Comparison of ENCODE assay signal across 27 cellular contexts in genomic region chr11:9893474-9893873, GRCh38.
A peak's percentile ranks its signal among the peaks of the same experiment; 100 is the strongest.
DNase-seq lines count a peak whose midpoint lies in the region; ATAC-seq, FAIRE-seq and TF ChIP-seq lines count a peak whose summit lies in the region.
"Had no signal": no experiment of that assay in that cellular context is flagged by ENCODE, and none has a peak within 500 bp of the region (broad histone marks: within the 10 kb centered on the region; RNA-seq: fewer than 3 reads in every experiment).

No MANE protein-coding gene starts in this region.

- no peaks in the 10 kb centered on the region; the same call in 1 of the 2 replicates for H3K36me3 ChIP-seq in IMR-90 (ENCODE audit: control insufficient read depth, insufficient read depth, low read length)
- H3K36me3 ChIP-seq: lower lobe of right lung, neutrophil, uterus had no signal

- no peak overlapping the region for H3K56ac ChIP-seq in IMR-90 (ENCODE audit: extremely low read depth, insufficient read depth, low read length)

- CTCF ChIA-PET in IMR-90 (lab: Yijun Ruan, JAX) (interaction anchor here (0.7 to 1.2 kb wide), 2 partner anchors 79 to 476 kb away, joined by 3 read pairs; no protein-coding TSS in a partner anchor), T-cell (lab: Charles Lee) (no interaction called here)
- CTCF ChIA-PET in activated naive CD4-positive, alpha-beta T cell treated with anti-CD3 and anti-CD28 coated beads for 36 hours (lab: Charles Lee) = interaction anchor here (0.8 kb wide), 1 partner anchor 10 kb away, joined by 3 read pairs; no protein-coding TSS in a partner anchor

- H3K27ac Mint-ChIP-seq in T-cell = no peak overlapping the region
- no peak overlapping the region for H3K27ac Mint-ChIP-seq in activated naive CD4-positive, alpha-beta T cell treated with anti-CD3 and anti-CD28 coated beads for 36 hours
- H3K27ac Mint-ChIP-seq: activated CD8-positive, alpha-beta T cell treated with anti-CD3 and anti-CD28 coated beads for 36 hours; stimulated activated memory B cell treated with anti-CD40 and anti-IgM and Interleukin-4, amounts not matched to agents 10 μg/mL and 1 μg/mL and 100 μg/mL, for 72 hours had no signal

- H3K14ac ChIP-seq in IMR-90 (replicated peaks; ENCODE audit: low read depth, low read length) = 0 out of 2 replicates have a peak overlapping the region, but pooled peaks have one; percentile 7

- no peaks in the 10 kb centered on the region for H3K27me3 ChIP-seq in IMR-90 (ENCODE audit: control insufficient read depth, insufficient read depth, low read length)
- H3K27me3 ChIP-seq: neutrophil, suprapubic skin, uterus had no signal

- H2BK5ac ChIP-seq in IMR-90 (ENCODE audit: low read depth, low read length, poor library complexity, severe bottlenecking) = peak overlapping the region; percentile 41

- H3K9me1 ChIP-seq in IMR-90 (ENCODE audit: insufficient read depth, low read length) = no peaks in the 10 kb centered on the region

- peaks cover 31% of the 10 kb centered on the region for H3K36me3 Mint-ChIP-seq in T-cell
- H3K36me3 Mint-ChIP-seq in activated naive CD4-positive, alpha-beta T cell treated with anti-CD3 and anti-CD28 coated beads for 36 hours (ENCODE audit: low read depth) = peaks cover 13% of the 10 kb centered on the region

- H2BK15ac ChIP-seq in IMR-90 (ENCODE audit: low read depth, low read length) = no peak overlapping the region

- DNase-seq in GM12892 (ENCODE audit: insufficient read length) = no peak
- peak; percentile 21 for DNase-seq in IMR-90
- DNase-seq in iPS-NIHi7 (ENCODE audit: extremely low spot score) = peak; percentile 33
- no peak for DNase-seq in T-cell
- no peak for DNase-seq in T1000 (lab: John Stamatoyannopoulos, UW)
- no peak for DNase-seq in NCI-H82 treated with DMSO at 0.1 percent for 48 hours (lab: John Stamatoyannopoulos, UW; ENCODE audit: unreplicated experiment)
- no peak for DNase-seq in activated naive CD4-positive, alpha-beta T cell treated with anti-CD3 and anti-CD28 coated beads for 36 hours
- DNase-seq: activated CD4-positive, CD25-positive, alpha-beta regulatory T cell treated with anti-CD3 and anti-CD28 coated beads, Interleukin-2, amount 50 U/mL, for 72 hours; activated CD8-positive, alpha-beta T cell treated with anti-CD3 and anti-CD28 coated beads for 36 hours; activated naive CD4-positive, alpha-beta T cell treated with Interleukin-2 at 50 U/mL for 16 hours; activated T-cell treated with anti-CD3 and anti-CD28 coated beads, Interleukin-2, amount 50 U/mL, for 1 hour; anterior cingulate cortex; foreskin fibroblast; lower lobe of right lung; NCI-H1092 treated with DMSO at 0.1 percent for 48 hours; NCI-H2029 treated with DMSO at 0.1 percent for 48 hours; NCI-H510A; uterus had no signal

- H2AFZ ChIP-seq in IMR-90 (replicated peaks; ENCODE audit: low read length, poor library complexity) = peak overlapping the region; percentile 44

- TF ChIP-seq POLR2A in GM12892 (IDR thresholded peaks at IDR 0.05; ENCODE audit: low read depth, low read length) (no peak), IMR-90 (IDR thresholded peaks at IDR 0.05; ENCODE audit: low read depth, low read length) (no peak)

- peak overlapping the region in 1 of 2 experiments; percentile 66; a peak in 2 of 4 replicates for H4K8ac ChIP-seq in IMR-90 (ENCODE audit: low read depth in 2 of 2, low read length in 2 of 2)

- H2AK5ac ChIP-seq in IMR-90 (ENCODE audit: low read depth, low read length) = peak overlapping the region; percentile 10; the same call in 1 of the 2 replicates

- peak overlapping the region; percentile 53; the same call in 1 of the 2 replicates for H4K91ac ChIP-seq in IMR-90 (ENCODE audit: insufficient read depth, low read depth, low read length)

- peak overlapping the region; percentile 42; the same call in 1 of the 2 replicates for H3K23ac ChIP-seq in IMR-90 (ENCODE audit: low read depth, low read length)

- no peak overlapping the region for H3K4me3 ChIP-seq in IMR-90 (ENCODE audit: insufficient read depth, low read depth, low read length)
- H3K4me3 ChIP-seq: lower lobe of right lung, smooth muscle cell, suprapubic skin, uterus had no signal

- H2BK20ac ChIP-seq in IMR-90 (ENCODE audit: low read depth, low read length) = peak overlapping the region; percentile 61

- dilution Hi-C loops in IMR-90 (cut with HindIII; ENCODE audit: low sequenced_read_pairs, unreplicated experiment) = no loop called here

- peaks cover 0 to 5% (median 0%) of the 10 kb centered on the region in 3 donors for H3K9me3 Mint-ChIP-seq in T-cell
- no peaks in the 10 kb centered on the region for H3K9me3 Mint-ChIP-seq in activated naive CD4-positive, alpha-beta T cell treated with anti-CD3 and anti-CD28 coated beads for 36 hours
- H3K9me3 Mint-ChIP-seq: central memory CD8-positive, alpha-beta T cell had no signal

- H3K4ac ChIP-seq in IMR-90 (ENCODE audit: low read depth, low read length) = peak overlapping the region; percentile 51; the same call in 1 of the 2 replicates

- no peak overlapping the region for H3K4me3 Mint-ChIP-seq in T-cell
- no peak overlapping the region for H3K4me3 Mint-ChIP-seq in activated naive CD4-positive, alpha-beta T cell treated with anti-CD3 and anti-CD28 coated beads for 36 hours
- H3K4me3 Mint-ChIP-seq: activated CD8-positive, alpha-beta T cell treated with anti-CD3 and anti-CD28 coated beads for 36 hours; central memory CD8-positive, alpha-beta T cell; stimulated activated memory B cell treated with anti-CD40 and anti-IgM and Interleukin-4, amounts not matched to agents 10 μg/mL and 1 μg/mL and 100 μg/mL, for 72 hours had no signal

- no peak overlapping the region for H3K4me2 ChIP-seq in IMR-90 (ENCODE audit: low read depth, low read length)
- H3K4me2 ChIP-seq: smooth muscle cell had no signal

- H2AK9ac ChIP-seq in IMR-90 (replicated peaks; ENCODE audit: low read depth, low read length, poor library complexity) = peak overlapping the region; percentile 60

- in situ Hi-C loops in IMR-90 (cut with MboI; ENCODE audit: low sequenced_read_pairs) = no loop called here

- H3K4me1 ChIP-seq in IMR-90 (ENCODE audit: control insufficient read depth, insufficient read depth, low read length) = peaks cover 4% of the 10 kb centered on the region
- H3K4me1 ChIP-seq: lower lobe of right lung, suprapubic skin, uterus had no signal

- H3K79me1 ChIP-seq in IMR-90 (ENCODE audit: low read depth in 1 of 2, low read length in 2 of 2) = no peaks in the 10 kb centered on the region

- H2BK120ac ChIP-seq in IMR-90 (ENCODE audit: low read depth, low read length) = peak overlapping the region; percentile 76

- H3K27ac ChIP-seq in IMR-90 (ENCODE audit: insufficient read depth, low read length) = peak overlapping the region; percentile 27; the same call in 1 of the 2 replicates
- H3K27ac ChIP-seq in VCaP = peak overlapping the region; percentile 39; the same call in 1 of the 2 replicates
- H3K27ac ChIP-seq: C4-2B, epithelial cell of prostate, lower lobe of right lung, neutrophil, suprapubic skin, uterus had no signal

- intact Hi-C loops in IMR-90 (cut with micrococcal nuclease) = no loop called here
- intact Hi-C loops in activated naive CD4-positive, alpha-beta T cell treated with anti-CD3 and anti-CD28 coated beads for 36 hours (cut with micrococcal nuclease) = no loop called here

- ATAC-seq in IMR-90 (ENCODE audit: low read depth) = peak; percentile 53
- ATAC-seq in T-cell (replicated peaks in 1 of 4) = no peak
- ATAC-seq: activated CD8-positive, alpha-beta T cell treated with anti-CD3 and anti-CD28 coated beads for 36 hours; lower lobe of right lung; stimulated activated memory B cell treated with anti-CD40 and anti-IgM and Interleukin-4, amounts not matched to agents 10 μg/mL and 1 μg/mL and 100 μg/mL, for 72 hours had no signal

- no TSS peak for BruUV-seq in IMR-90 (replicated peaks; lab: Mats Ljungman, UMichigan)

- no peak for TF ChIP-seq RAD21 in IMR-90 (IDR thresholded peaks at IDR 0.05; ENCODE audit: low read length)

- peaks cover 0 to 2% (median 2%) of the 10 kb centered on the region in 3 donors for H3K4me1 Mint-ChIP-seq in T-cell
- no peaks in the 10 kb centered on the region for H3K4me1 Mint-ChIP-seq in activated naive CD4-positive, alpha-beta T cell treated with anti-CD3 and anti-CD28 coated beads for 36 hours (ENCODE audit: low read depth)
- H3K4me1 Mint-ChIP-seq: central memory CD8-positive, alpha-beta T cell; stimulated activated memory B cell treated with anti-CD40 and anti-IgM and Interleukin-4, amounts not matched to agents 10 μg/mL and 1 μg/mL and 100 μg/mL, for 72 hours had no signal

- peak overlapping the region; percentile 67 for H3K18ac ChIP-seq in IMR-90 (ENCODE audit: low read depth, low read length)

- peaks cover 4% of the 10 kb centered on the region for H3K9me3 ChIP-seq in IMR-90 (ENCODE audit: control insufficient read depth, insufficient read depth, low read length)
- H3K9me3 ChIP-seq: lower lobe of right lung, neutrophil, suprapubic skin, uterus had no signal

- no peaks in the 10 kb centered on the region for H4K20me1 ChIP-seq in IMR-90 (ENCODE audit: insufficient read depth, low read length)

- H3K27me3 Mint-ChIP-seq in T-cell = no peaks in the 10 kb centered on the region
- no peaks in the 10 kb centered on the region for H3K27me3 Mint-ChIP-seq in activated naive CD4-positive, alpha-beta T cell treated with anti-CD3 and anti-CD28 coated beads for 36 hours (ENCODE audit: low read depth)
- H3K27me3 Mint-ChIP-seq: activated CD8-positive, alpha-beta T cell treated with anti-CD3 and anti-CD28 coated beads for 36 hours; central memory CD8-positive, alpha-beta T cell; stimulated activated memory B cell treated with anti-CD40 and anti-IgM and Interleukin-4, amounts not matched to agents 10 μg/mL and 1 μg/mL and 100 μg/mL, for 72 hours had no signal

- H4K5ac ChIP-seq in IMR-90 (ENCODE audit: low read depth, low read length) = peak overlapping the region; percentile 44

- FAIRE-seq in GM12892 (lab: Jason Lieb, UNC) = peak; percentile 27
- FAIRE-seq: islet of Langerhans had no signal

- POLR2A ChIA-PET in IMR-90 (lab: Charles Lee; ENCODE audit: unreplicated experiment) = interaction anchor here (0.6 kb wide), 1 partner anchor 11 kb away, joined by 3 read pairs; no protein-coding TSS in a partner anchor
- POLR2A ChIA-PET in T-cell (lab: Charles Lee) = interaction anchor here in 1 of 2 donors (0.6 kb wide), 1 partner anchor 69 kb away, joined by 3 read pairs; no protein-coding TSS in a partner anchor

- H3K9ac ChIP-seq in IMR-90 (ENCODE audit: low read depth, low read length) = no peak overlapping the region

- no peak for TF ChIP-seq CTCF in IMR-90 (conservative IDR thresholded peaks at IDR 0.05; ENCODE audit: low read depth, low read length)
- TF ChIP-seq CTCF in VCaP (conservative IDR thresholded peaks at IDR 0.05) = peak; percentile 40

- WGBS in IMR-90 (ENCODE audit: extremely low coverage in 2 of 2, insufficient read length in 1 of 2), 2 experiments = no CpG with 5 or more reads among the region's 2 CpGs

TF ChIP-seq in IMR-90, 13 proteins besides CTCF, POLR2A, EP300 and RAD21:
- TF ChIP-seq CEBPB (IDR thresholded peaks at IDR 0.05; ENCODE audit: low read depth, low read length) (no peak), FOS (IDR thresholded peaks at IDR 0.05; ENCODE audit: low read depth, low read length) (no peak), SMC3 (IDR thresholded peaks at IDR 0.05; ENCODE audit: low read depth, low read length) (no peak)

Comparison
In these comparisons a context has a peak if more than half of its experiments do, and no peak if none do; other contexts are left out.
1. DNase-seq: peak in IMR-90 (single experiment) and iPS-NIHi7 (single experiment); none in GM12892 (single experiment), T-cell (0 of 34), T1000 (single experiment), NCI-H82 treated with DMSO at 0.1 percent for 48 hours (single experiment) and activated naive CD4-positive, alpha-beta T cell treated with anti-CD3 and anti-CD28 coated beads for 36 hours (single experiment).
2. CTCF ChIA-PET loops: an anchor here in IMR-90 (0.7 to 1.2 kb wide) and activated naive CD4-positive, alpha-beta T cell treated with anti-CD3 and anti-CD28 coated beads for 36 hours (0.8 kb wide); none called in T-cell.